ENCODE assay signal across 22 cellular contexts in genomic region chr15:31211353-31211752, GRCh38.
"Had no signal": no experiment of that assay in that cellular context is flagged by ENCODE, and none has a peak within 500 bp of the region (broad histone marks: within the 10 kb centered on the region; RNA-seq: fewer than 3 reads in every experiment).

No MANE protein-coding gene starts in this region.

- FAIRE-seq: pancreas, urothelium cell line had no signal

- H3K9me3 Mint-ChIP-seq: dendritic cell treated with granulocyte-macrophage colony-stimulating factor and Interleukin-4, amounts not matched to agents 40 ng/mL and 50 ng/mL, for 4 days; stimulated activated naive CD8-positive, alpha-beta T cell treated with anti-CD3 and anti-CD28 coated beads, Interleukin-15, Interleukin-2, amounts not matched to agents 100 ng/mL and 50 ng/mL, for 24 hours had no signal

- H3K27me3 ChIP-seq: gastrocnemius medialis, left lung, pancreas, right atrium auricular region, tibial nerve had no signal

- DNase-seq: activated CD4-positive, alpha-beta T cell treated with anti-CD3 and anti-CD28 coated beads for 4 hours; activated CD4-positive, CD25-positive, alpha-beta regulatory T cell; activated naive CD4-positive, alpha-beta T cell treated with anti-CD3 and anti-CD28 coated beads, Interleukin-2, amount 10 ng/mL, durations not matched to agents 7 days and 5 days; anterior cingulate cortex; effector CD4-positive, alpha-beta T cell; gastrocnemius medialis; hippocampal formation; kidney glomerular epithelial cell; pancreas; psoas muscle; stimulated activated CD4-positive, alpha-beta T cell treated with anti-CD3 and anti-CD28 coated beads, Interleukin-4, amount 100 ng/mL, for 24 hours had no signal

- H3K27ac Mint-ChIP-seq: activated naive CD4-positive, alpha-beta T cell treated with anti-CD3 and anti-CD28 coated beads, Interleukin-2, amount 10 ng/mL, durations not matched to agents 7 days and 5 days; brain; dendritic cell treated with granulocyte-macrophage colony-stimulating factor and Interleukin-4, amounts not matched to agents 40 ng/mL and 50 ng/mL, for 4 days; stimulated activated naive CD8-positive, alpha-beta T cell treated with anti-CD3 and anti-CD28 coated beads, Interleukin-15, Interleukin-2, amounts not matched to agents 100 ng/mL and 50 ng/mL, for 24 hours; T-helper 1 cell treated with Interleukin-12 subunit alpha and Interleukin-12 subunit beta and Interleukin-4 antibody, amounts not matched to agents 30 μg/mL and 1 μg/mL, for 36 hours had no signal

- H3K27ac ChIP-seq: gastrocnemius medialis, pancreas, psoas muscle had no signal

- H3K36me3 Mint-ChIP-seq: brain had no signal

- ATAC-seq: esophagus mucosa; gastrocnemius medialis; left lung; naive thymus-derived CD4-positive, alpha-beta T cell; pancreas; psoas muscle had no signal

- H3K9me3 ChIP-seq: gastrocnemius medialis, pancreas, psoas muscle had no signal

- H3K4me3 Mint-ChIP-seq: activated naive CD4-positive, alpha-beta T cell treated with anti-CD3 and anti-CD28 coated beads, Interleukin-2, amount 10 ng/mL, durations not matched to agents 7 days and 5 days; brain; stimulated activated naive CD8-positive, alpha-beta T cell treated with anti-CD3 and anti-CD28 coated beads, Interleukin-15, Interleukin-2, amounts not matched to agents 100 ng/mL and 50 ng/mL, for 24 hours had no signal

- H3K36me3 ChIP-seq: gastrocnemius medialis, left lung, pancreas, right atrium auricular region, tibial nerve had no signal

- H3K27me3 Mint-ChIP-seq: stimulated activated naive CD8-positive, alpha-beta T cell treated with anti-CD3 and anti-CD28 coated beads, Interleukin-15, Interleukin-2, amounts not matched to agents 100 ng/mL and 50 ng/mL, for 24 hours had no signal

- H3K4me3 ChIP-seq: gastrocnemius medialis, left lung, lung, pancreas, psoas muscle, right atrium auricular region, tibial nerve had no signal
